Comparison of ENCODE assay signal across 38 cellular contexts in genomic region chr12:95408201-95408600, GRCh38.
"Had no signal": no experiment of that assay in that cellular context is flagged by ENCODE, and none has a peak within 500 bp of the region (broad histone marks: within the 10 kb centered on the region; RNA-seq: fewer than 3 reads in every experiment).

No MANE protein-coding gene starts in this region.

- H3K9me3 Mint-ChIP-seq: activated CD4-positive, alpha-beta memory T cell treated with anti-CD3 and anti-CD28 coated beads, Interleukin-2, amount 10 ng/mL, durations not matched to agents 7 days and 5 days; activated CD4-positive, alpha-beta T cell treated with anti-CD3 and anti-CD28 coated beads, Interleukin-2, amount 10 ng/mL, durations not matched to agents 7 days and 5 days; activated naive CD4-positive, alpha-beta T cell treated with anti-CD3 and anti-CD28 coated beads for 36 hours; activated naive CD4-positive, alpha-beta T cell treated with anti-CD3 and anti-CD28 coated beads, Interleukin-2, amount 50 U/mL, for 72 hours; activated naive CD8-positive, alpha-beta T cell treated with anti-CD3 and anti-CD28 coated beads for 36 hours; activated T-cell treated with anti-CD3 and anti-CD28 coated beads, Interleukin-2, amount 50 U/mL, for 4 hours; activated T-cell treated with anti-CD3 and anti-CD28 coated beads, Interleukin-2, amount 50 U/mL, for 72 hours; activated T-helper 1 cell treated with anti-CD3 and anti-CD28 coated beads, Interleukin-12 subunit alpha, Interleukin-12 subunit beta, Interleukin-2, Interleukin-4 antibody, amounts not matched to agents 30 ng/mL and 10 ng/mL and 1 ng/mL, durations not matched to agents 14 hours and 24 hours and 36 hours; activated T-helper 17 cell treated with anti-CD3 and anti-CD28 coated beads, Interleukin-2, amount 50 U/mL, for 72 hours; T-helper 1 cell treated with Interleukin-12 subunit alpha and Interleukin-12 subunit beta and Interleukin-4 antibody, amounts not matched to agents 30 μg/mL and 1 μg/mL, for 36 hours; T-helper 2 cell treated with Interferon-gamma antibody and Interleukin-4, amounts not matched to agents 5 μg/mL and 100 μg/mL, for 36 hours; WTC11 had no signal

- H3K27ac Mint-ChIP-seq: activated CD4-positive, alpha-beta memory T cell treated with anti-CD3 and anti-CD28 coated beads, Interleukin-2, amount 10 ng/mL, durations not matched to agents 7 days and 5 days; activated CD4-positive, alpha-beta T cell treated with anti-CD3 and anti-CD28 coated beads for 36 hours; activated CD4-positive, alpha-beta T cell treated with anti-CD3 and anti-CD28 coated beads, Interleukin-2, amount 10 ng/mL, durations not matched to agents 7 days and 5 days; activated CD8-positive, alpha-beta memory T cell treated with anti-CD3 and anti-CD28 coated beads, Interleukin-2, amount 10 ng/mL, durations not matched to agents 7 days and 5 days; activated CD8-positive, alpha-beta T cell treated with anti-CD3 and anti-CD28 coated beads, Interleukin-2, amount 10 ng/mL, durations not matched to agents 7 days and 5 days; activated naive CD4-positive, alpha-beta T cell treated with anti-CD3 and anti-CD28 coated beads for 36 hours; activated naive CD4-positive, alpha-beta T cell treated with anti-CD3 and anti-CD28 coated beads, Interleukin-2, amount 50 U/mL, for 72 hours; activated naive CD8-positive, alpha-beta T cell treated with anti-CD3 and anti-CD28 coated beads for 36 hours; activated T-cell treated with anti-CD3 and anti-CD28 coated beads, Interleukin-2, amount 50 U/mL, for 72 hours; activated T-helper 1 cell treated with anti-CD3 and anti-CD28 coated beads, Interleukin-12 subunit alpha, Interleukin-12 subunit beta, Interleukin-2, Interleukin-4 antibody, amounts not matched to agents 30 ng/mL and 10 ng/mL and 1 ng/mL, durations not matched to agents 14 hours and 24 hours and 36 hours; activated T-helper 17 cell treated with anti-CD3 and anti-CD28 coated beads, Interleukin-2, amount 50 U/mL, for 72 hours; T-helper 1 cell treated with Interleukin-12 subunit alpha and Interleukin-12 subunit beta and Interleukin-4 antibody, amounts not matched to agents 30 μg/mL and 1 μg/mL, for 36 hours; T-helper 2 cell treated with Interferon-gamma antibody and Interleukin-4, amounts not matched to agents 5 μg/mL and 100 μg/mL, for 36 hours; WTC11 had no signal

- DNase-seq: activated CD4-positive, alpha-beta memory T cell treated with anti-CD3 and anti-CD28 coated beads, Interleukin-2, amount 10 ng/mL, durations not matched to agents 7 days and 5 days; activated CD4-positive, alpha-beta T cell treated with anti-CD3 and anti-CD28 coated beads for 1 hour; activated CD4-positive, alpha-beta T cell treated with anti-CD3 and anti-CD28 coated beads for 36 hours; activated CD4-positive, alpha-beta T cell treated with anti-CD3 and anti-CD28 coated beads for 48 hours; activated CD4-positive, alpha-beta T cell treated with anti-CD3 and anti-CD28 coated beads, Interleukin-2, amount 10 ng/mL, durations not matched to agents 7 days and 5 days; activated CD4-positive, alpha-beta T cell treated with anti-CD3 and anti-CD28 coated beads, Interleukin-2, amount 50 U/mL, for 48 hours; activated CD4-positive, CD25-positive, alpha-beta regulatory T cell; activated CD8-positive, alpha-beta memory T cell treated with anti-CD3 and anti-CD28 coated beads for 24 hours; activated CD8-positive, alpha-beta memory T cell treated with anti-CD3 and anti-CD28 coated beads, Interleukin-2, amount 10 ng/mL, durations not matched to agents 7 days and 5 days; activated CD8-positive, alpha-beta T cell treated with anti-CD3 and anti-CD28 coated beads, Interleukin-2, amount 10 ng/mL, durations not matched to agents 7 days and 5 days; activated effector memory CD4-positive, alpha-beta T cell treated with anti-CD3 and anti-CD28 coated beads, Interleukin-2, amount 50 U/mL, for 16 hours; activated gamma-delta T cell treated with Interleukin-2 at 50 U/mL for 16 hours; activated naive CD4-positive, alpha-beta T cell; activated naive CD4-positive, alpha-beta T cell treated with anti-CD3 and anti-CD28 coated beads for 36 hours; activated naive CD4-positive, alpha-beta T cell treated with anti-CD3 and anti-CD28 coated beads, Interleukin-2, amount 50 U/mL, for 16 hours; activated naive CD8-positive, alpha-beta T cell treated with anti-CD3 and anti-CD28 coated beads for 36 hours; activated T-cell treated with anti-CD3 and anti-CD28 coated beads for 4 hours; activated T-cell treated with anti-CD3 and anti-CD28 coated beads, Interleukin-2, amount 50 U/mL, for 1 hour; activated T-cell treated with anti-CD3 and anti-CD28 coated beads, Interleukin-2, amount 50 U/mL, for 4 hours; activated T-cell treated with anti-CD3 and anti-CD28 coated beads, Interleukin-2, amount 50 U/mL, for 72 hours; adrenal gland; amniotic stem cell; aorta; body of pancreas; brain microvascular endothelial cell; central memory CD4-positive, alpha-beta T cell; T-helper 1 cell; T-helper 2 cell; T-helper 9 cell; WERI-Rb-1 had no signal

- H3K4me3 Mint-ChIP-seq: activated CD4-positive, alpha-beta memory T cell treated with anti-CD3 and anti-CD28 coated beads, Interleukin-2, amount 10 ng/mL, durations not matched to agents 7 days and 5 days; activated CD4-positive, alpha-beta T cell treated with anti-CD3 and anti-CD28 coated beads for 36 hours; activated CD4-positive, alpha-beta T cell treated with anti-CD3 and anti-CD28 coated beads, Interleukin-2, amount 10 ng/mL, durations not matched to agents 7 days and 5 days; activated CD8-positive, alpha-beta memory T cell treated with anti-CD3 and anti-CD28 coated beads, Interleukin-2, amount 10 ng/mL, durations not matched to agents 7 days and 5 days; activated CD8-positive, alpha-beta T cell treated with anti-CD3 and anti-CD28 coated beads, Interleukin-2, amount 10 ng/mL, durations not matched to agents 7 days and 5 days; activated naive CD4-positive, alpha-beta T cell treated with anti-CD3 and anti-CD28 coated beads for 36 hours; activated naive CD8-positive, alpha-beta T cell treated with anti-CD3 and anti-CD28 coated beads for 36 hours; activated T-cell treated with anti-CD3 and anti-CD28 coated beads, Interleukin-2, amount 50 U/mL, for 4 hours; activated T-cell treated with anti-CD3 and anti-CD28 coated beads, Interleukin-2, amount 50 U/mL, for 72 hours; activated T-helper 1 cell treated with anti-CD3 and anti-CD28 coated beads, Interleukin-12 subunit alpha, Interleukin-12 subunit beta, Interleukin-2, Interleukin-4 antibody, amounts not matched to agents 30 ng/mL and 10 ng/mL and 1 ng/mL, durations not matched to agents 14 hours and 24 hours and 36 hours; activated T-helper 17 cell treated with anti-CD3 and anti-CD28 coated beads, Interleukin-2, amount 50 U/mL, for 72 hours; T-helper 1 cell treated with Interleukin-12 subunit alpha and Interleukin-12 subunit beta and Interleukin-4 antibody, amounts not matched to agents 30 μg/mL and 1 μg/mL, for 36 hours; T-helper 2 cell treated with Interferon-gamma antibody and Interleukin-4, amounts not matched to agents 5 μg/mL and 100 μg/mL, for 36 hours; WTC11 had no signal

- H3K27ac ChIP-seq: adrenal gland, body of pancreas, brain microvascular endothelial cell, breast epithelium, WERI-Rb-1 had no signal

- H3K4me3 ChIP-seq: adrenal gland, body of pancreas, breast epithelium had no signal

- H3K27me3 ChIP-seq: adrenal gland, body of pancreas, brain microvascular endothelial cell, breast epithelium had no signal

- H3K36me3 ChIP-seq: adrenal gland, brain microvascular endothelial cell, breast epithelium, WERI-Rb-1 had no signal

- H3K27me3 Mint-ChIP-seq: activated CD4-positive, alpha-beta T cell treated with anti-CD3 and anti-CD28 coated beads for 36 hours; activated CD4-positive, alpha-beta T cell treated with anti-CD3 and anti-CD28 coated beads, Interleukin-2, amount 10 ng/mL, durations not matched to agents 7 days and 5 days; activated naive CD8-positive, alpha-beta T cell treated with anti-CD3 and anti-CD28 coated beads for 36 hours had no signal

- ATAC-seq: activated CD4-positive, alpha-beta T cell treated with anti-CD3 and anti-CD28 coated beads for 36 hours; activated CD4-positive, CD25-positive, alpha-beta regulatory T cell treated with anti-CD3 and anti-CD28 coated beads, Interleukin-2, amount 50 U/mL, for 24 hours; activated CD8-positive, alpha-beta memory T cell treated with anti-CD3 and anti-CD28 coated beads, Interleukin-2, amount 10 ng/mL, durations not matched to agents 7 days and 5 days; activated CD8-positive, alpha-beta T cell treated with anti-CD3 and anti-CD28 coated beads, Interleukin-2, amount 10 ng/mL, durations not matched to agents 7 days and 5 days; activated naive CD4-positive, alpha-beta T cell treated with anti-CD3 and anti-CD28 coated beads, Interleukin-2, amount 50 U/mL, for 72 hours; activated T-cell treated with anti-CD3 and anti-CD28 coated beads, Interleukin-2, amount 50 U/mL, for 4 hours; activated T-cell treated with anti-CD3 and anti-CD28 coated beads, Interleukin-2, amount 50 U/mL, for 72 hours; activated T-helper 17 cell treated with anti-CD3 and anti-CD28 coated beads, Interleukin-2, amount 50 U/mL, for 72 hours; body of pancreas; WTC11 had no signal

- H3K9me3 ChIP-seq: adrenal gland, body of pancreas, breast epithelium had no signal

- H3K36me3 Mint-ChIP-seq: activated CD8-positive, alpha-beta memory T cell treated with anti-CD3 and anti-CD28 coated beads, Interleukin-2, amount 10 ng/mL, durations not matched to agents 7 days and 5 days; activated naive CD4-positive, alpha-beta T cell treated with anti-CD3 and anti-CD28 coated beads, Interleukin-2, amount 50 U/mL, for 72 hours; activated naive CD8-positive, alpha-beta T cell treated with anti-CD3 and anti-CD28 coated beads for 36 hours; WTC11 had no signal

- H3K4me1 Mint-ChIP-seq: activated CD4-positive, alpha-beta memory T cell treated with anti-CD3 and anti-CD28 coated beads, Interleukin-2, amount 10 ng/mL, durations not matched to agents 7 days and 5 days; activated CD4-positive, alpha-beta T cell treated with anti-CD3 and anti-CD28 coated beads for 36 hours; activated CD4-positive, alpha-beta T cell treated with anti-CD3 and anti-CD28 coated beads, Interleukin-2, amount 10 ng/mL, durations not matched to agents 7 days and 5 days; activated CD8-positive, alpha-beta memory T cell treated with anti-CD3 and anti-CD28 coated beads, Interleukin-2, amount 10 ng/mL, durations not matched to agents 7 days and 5 days; activated naive CD8-positive, alpha-beta T cell treated with anti-CD3 and anti-CD28 coated beads for 36 hours; activated T-helper 17 cell treated with anti-CD3 and anti-CD28 coated beads, Interleukin-2, amount 50 U/mL, for 72 hours had no signal

- H3K4me1 ChIP-seq: breast epithelium had no signal
